ENCODE assay signal across 8 cellular contexts in the genomic region with DNA sequence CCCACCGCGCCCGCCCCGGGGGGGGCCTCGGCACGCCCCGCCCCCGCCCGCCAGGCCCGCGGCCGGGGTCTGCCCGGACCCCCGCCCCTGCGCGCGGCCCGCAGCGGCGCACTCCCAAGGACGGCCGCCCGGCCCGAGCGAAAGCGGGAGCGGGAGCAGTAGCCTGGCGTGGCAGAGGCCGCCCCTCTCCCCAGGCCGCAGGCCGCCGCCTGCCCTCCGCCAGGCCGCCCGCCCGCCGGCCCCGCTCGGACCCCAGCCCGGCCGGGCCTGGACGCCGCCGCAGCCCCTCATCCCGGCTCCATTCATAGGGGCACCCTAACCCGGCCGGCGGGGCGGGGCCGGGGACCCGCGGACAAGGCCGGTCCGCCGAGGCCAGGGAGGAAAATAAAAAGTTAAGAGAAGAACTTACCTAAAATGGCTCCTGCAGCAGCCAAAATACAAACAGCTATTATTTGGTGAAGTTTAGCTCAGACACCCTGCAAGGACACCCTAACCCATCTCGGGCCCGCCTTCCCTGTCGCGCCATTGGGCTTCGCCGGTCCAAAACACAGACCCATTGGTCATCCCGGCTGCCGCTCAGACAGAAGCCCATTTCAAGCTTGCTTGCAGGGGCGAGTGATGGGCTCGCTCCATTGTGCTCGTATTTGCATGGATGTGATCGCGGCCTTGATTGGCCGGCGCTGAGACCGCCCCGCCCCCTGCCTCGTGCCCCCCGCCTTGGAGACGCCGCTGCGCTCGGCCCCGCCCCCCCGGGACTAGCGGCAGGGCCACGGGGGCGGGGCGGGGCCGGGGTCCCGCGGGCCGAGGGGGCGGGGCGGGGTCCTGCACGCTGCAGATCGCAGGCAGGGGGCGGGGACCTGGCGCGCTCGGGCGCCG. TPM values are rescaled to one million over a fixed set of nuclear protein-coding genes. Genes with fewer than 3 reads are reported as not detected.
DNase-seq lines count a peak whose midpoint lies in the region; ATAC-seq and TF ChIP-seq lines count a peak whose summit lies in the region.

A gene with protein sequence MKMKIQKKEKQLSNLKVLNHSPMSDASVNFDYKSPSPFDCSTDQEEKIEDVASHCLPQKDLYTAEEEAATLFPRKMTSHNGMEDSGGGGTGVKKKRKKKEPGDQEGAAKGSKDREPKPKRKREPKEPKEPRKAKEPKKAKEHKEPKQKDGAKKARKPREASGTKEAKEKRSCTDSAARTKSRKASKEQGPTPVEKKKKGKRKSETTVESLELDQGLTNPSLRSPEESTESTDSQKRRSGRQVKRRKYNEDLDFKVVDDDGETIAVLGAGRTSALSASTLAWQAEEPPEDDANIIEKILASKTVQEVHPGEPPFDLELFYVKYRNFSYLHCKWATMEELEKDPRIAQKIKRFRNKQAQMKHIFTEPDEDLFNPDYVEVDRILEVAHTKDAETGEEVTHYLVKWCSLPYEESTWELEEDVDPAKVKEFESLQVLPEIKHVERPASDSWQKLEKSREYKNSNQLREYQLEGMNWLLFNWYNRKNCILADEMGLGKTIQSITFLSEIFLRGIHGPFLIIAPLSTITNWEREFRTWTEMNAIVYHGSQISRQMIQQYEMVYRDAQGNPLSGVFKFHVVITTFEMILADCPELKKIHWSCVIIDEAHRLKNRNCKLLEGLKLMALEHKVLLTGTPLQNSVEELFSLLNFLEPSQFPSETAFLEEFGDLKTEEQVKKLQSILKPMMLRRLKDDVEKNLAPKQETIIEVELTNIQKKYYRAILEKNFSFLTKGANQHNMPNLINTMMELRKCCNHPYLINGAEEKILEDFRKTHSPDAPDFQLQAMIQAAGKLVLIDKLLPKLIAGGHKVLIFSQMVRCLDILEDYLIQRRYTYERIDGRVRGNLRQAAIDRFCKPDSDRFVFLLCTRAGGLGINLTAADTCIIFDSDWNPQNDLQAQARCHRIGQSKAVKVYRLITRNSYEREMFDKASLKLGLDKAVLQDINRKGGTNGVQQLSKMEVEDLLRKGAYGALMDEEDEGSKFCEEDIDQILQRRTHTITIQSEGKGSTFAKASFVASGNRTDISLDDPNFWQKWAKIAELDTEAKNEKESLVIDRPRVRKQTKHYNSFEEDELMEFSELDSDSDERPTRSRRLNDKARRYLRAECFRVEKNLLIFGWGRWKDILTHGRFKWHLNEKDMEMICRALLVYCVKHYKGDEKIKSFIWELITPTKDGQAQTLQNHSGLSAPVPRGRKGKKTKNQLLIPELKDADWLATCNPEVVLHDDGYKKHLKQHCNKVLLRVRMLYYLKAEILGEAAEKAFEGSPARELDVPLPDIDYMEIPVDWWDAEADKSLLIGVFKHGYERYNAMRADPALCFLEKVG (N-terminal part only) (minus strand): TSS at position 447 of the 876 bp plus-strand sequence. CDS start 67,040 bp downstream, outside the sequence.

- peaks cover 6% of the 10 kb centered on the region for H3F3A ChIP-seq in smooth muscle cell (ENCODE audit: low read depth)

- in situ Hi-C loops in mammary epithelial cell (cut with MboI; ENCODE audit: low sequenced_read_pairs in 2 of 2): loop anchor here in 1 of 2 donors (10.0 kb wide), 1 partner anchor 77 kb away; no protein-coding TSS in a partner anchor

- TF ChIP-seq CTCF in A673 (conservative IDR thresholded peaks at IDR 0.05; ENCODE audit: low read depth, low read length): no peak
- no peak for TF ChIP-seq CTCF in VCaP (conservative IDR thresholded peaks at IDR 0.05)
- no peak for TF ChIP-seq CTCF in mammary epithelial cell (conservative IDR thresholded peaks at IDR 0.05 in 1 of 2, IDR thresholded peaks at IDR 0.05 in 1 of 2; ENCODE audit: extremely low read depth in 1 of 2, insufficient read depth in 1 of 2, low read depth in 1 of 2, low read length in 2 of 2)
- TF ChIP-seq CTCF in smooth muscle cell (IDR thresholded peaks at IDR 0.05; ENCODE audit: borderline replicate concordance, insufficient read depth, poor library complexity, severe bottlenecking): no peak

- H3K27ac ChIP-seq in A673 (ENCODE audit: low read depth, low read length, poor library complexity, severe bottlenecking): peak within 1 kb of the TSS; percentile 84
- H3K27ac ChIP-seq in VCaP: peak within 1 kb of the TSS; percentile 99
- H3K27ac ChIP-seq in mammary epithelial cell (ENCODE audit: insufficient read depth, low read depth, low read length): peak within 1 kb of the TSS; percentile 71
- peak within 1 kb of the TSS; percentile 80 for H3K27ac ChIP-seq in smooth muscle cell (ENCODE audit: low read depth)

- intact Hi-C loops in A673 (cut with micrococcal nuclease; ENCODE audit: unreplicated experiment) (no loop called here), mammary epithelial cell (cut with micrococcal nuclease) (loop anchor here (1.0 to 5.0 kb wide), 4 partner anchors 27 to 276 kb away; a partner anchor contains a TSS)

- H3K9ac ChIP-seq in mammary epithelial cell (ENCODE audit: insufficient read depth, low read length) (peak within 1 kb of the TSS; percentile 80), smooth muscle cell (ENCODE audit: low read depth) (peak within 1 kb of the TSS; percentile 70)

- H4K20me1 ChIP-seq in mammary epithelial cell (ENCODE audit: insufficient read depth, low read length) (no peaks in the 10 kb centered on the region), smooth muscle cell (ENCODE audit: low read depth) (peaks cover 44% of the 10 kb centered on the region)

- H3K27me3 ChIP-seq in A673 (replicated peaks; ENCODE audit: insufficient read depth, low read depth, low read length, poor library complexity) (no peaks in the 10 kb centered on the region), mammary epithelial cell (ENCODE audit: insufficient read depth, low read length) (no peaks in the 10 kb centered on the region), smooth muscle cell (ENCODE audit: low read depth) (no peaks in the 10 kb centered on the region)

- H3K9me3 ChIP-seq in A673 (ENCODE audit: low read depth, low read length, poor library complexity, severe bottlenecking) (no peaks in the 10 kb centered on the region), mammary epithelial cell (replicated peaks; ENCODE audit: insufficient read depth, low read length) (no peaks in the 10 kb centered on the region), smooth muscle cell (replicated peaks; ENCODE audit: low read depth) (no peaks in the 10 kb centered on the region)

- 2% methylated on average over 18 of the region's 98 CpGs for WGBS in mammary epithelial cell (ENCODE audit: low coverage, missing lambda C conversion rate)
- under 1% methylated on average over 26 of the region's 98 CpGs for WGBS in smooth muscle cell (ENCODE audit: low lambda C conversion rate)

- CTCF ChIA-PET in A673 (lab: Charles Lee): interaction anchor here (0.7 kb wide), 1 partner anchor 80 kb away, joined by 3 read pairs; no protein-coding TSS in a partner anchor
- CTCF ChIA-PET in mammary epithelial cell (lab: Charles Lee; ENCODE audit: low non-redundant PET): interaction anchor here (0.6 to 1.3 kb wide), 5 partner anchors 46 to 877 kb away, joined by 3 to 32 read pairs (median 4); no protein-coding TSS in a partner anchor

- H3K4me3 ChIP-seq in A673 (ENCODE audit: low read depth, low read length, poor library complexity, severe bottlenecking) (peak within 1 kb of the TSS; percentile 66), mammary epithelial cell (replicated peaks in 1 of 3; ENCODE audit: insufficient read depth in 1 of 3, low read depth in 2 of 3, low read length in 3 of 3) (peak within 1 kb of the TSS; percentile 71 to 91 (median 74)), smooth muscle cell (peak within 1 kb of the TSS; percentile 73)

- dilution Hi-C loops in mammary epithelial cell (cut with HindIII; ENCODE audit: low sequenced_read_pairs): no loop called here

- ATAC-seq in GM18870 (IDR thresholded peaks at IDR 0.05; ENCODE audit: unreplicated experiment) (peak; percentile 98), HG03135 (IDR thresholded peaks at IDR 0.05; ENCODE audit: unreplicated experiment) (peak; percentile 99)

- H3K4me1 ChIP-seq in A673 (ENCODE audit: insufficient read depth, low read length, poor library complexity, severe bottlenecking) (peaks cover 43% of the 10 kb centered on the region), mammary epithelial cell (ENCODE audit: insufficient read depth, low read length) (peaks cover 12% of the 10 kb centered on the region), smooth muscle cell (ENCODE audit: low read depth) (peaks cover 24% of the 10 kb centered on the region)

- H3K4me2 ChIP-seq in mammary epithelial cell (ENCODE audit: insufficient read depth, low read depth, low read length) (peak within 1 kb of the TSS; percentile 93), smooth muscle cell (peak within 1 kb of the TSS; percentile 87)

- H3K79me2 ChIP-seq in mammary epithelial cell (ENCODE audit: insufficient read depth, low read length): peaks cover 44% of the 10 kb centered on the region
- peaks cover 44% of the 10 kb centered on the region for H3K79me2 ChIP-seq in smooth muscle cell (ENCODE audit: low read depth)

- POLR2A ChIA-PET in A673 (lab: Charles Lee; ENCODE audit: low non-redundant PET): interaction anchor here (0.6 to 0.7 kb wide), 4 partner anchors 9 to 244 kb away, joined by 3 to 26 read pairs (median 6); no protein-coding TSS in a partner anchor

- BruUV-seq in A673 (replicated peaks; lab: Mats Ljungman, UMichigan) (no TSS peak), mammary epithelial cell (replicated peaks; lab: Mats Ljungman, UMichigan) (no TSS peak)

- H2AFZ ChIP-seq in mammary epithelial cell (ENCODE audit: low read depth, low read length) (peak within 1 kb of the TSS; percentile 96), smooth muscle cell (ENCODE audit: low read depth) (peak within 1 kb of the TSS; percentile 88)

- no peaks in the 10 kb centered on the region for H3K36me3 ChIP-seq in A673 (ENCODE audit: insufficient read depth, low read length, poor library complexity, severe bottlenecking)
- H3K36me3 ChIP-seq in mammary epithelial cell (ENCODE audit: insufficient read depth, low read length): no peaks in the 10 kb centered on the region
- no peaks in the 10 kb centered on the region for H3K36me3 ChIP-seq in smooth muscle cell (ENCODE audit: low read depth)

- DNase-seq in A673 (ENCODE audit: low spot score): peak; percentile 100
- DNase-seq in NCI-H2196 treated with DMSO at 0.1 percent for 48 hours (lab: John Stamatoyannopoulos, UW; ENCODE audit: unreplicated experiment): peak; percentile 98
- peak; percentile 99 for DNase-seq in mammary epithelial cell
- DNase-seq in iPS-NIHi7 (ENCODE audit: extremely low spot score): peak; percentile 96
- peak; percentile 93 for DNase-seq in smooth muscle cell (lab: John Stamatoyannopoulos, UW; ENCODE audit: unreplicated experiment)

RNA-seq across cellular contexts. Expression of the gene that starts here (rescaled TPM):
- 46.7 and 58.0 TPM in 2 replicates for total RNA-seq in A673 (2021)
- 10 to 100 TPM; 27.0 to 28.2 TPM for total RNA-seq in mammary epithelial cell
- 6.0 TPM for polyA plus RNA-seq in mammary epithelial cell
- polyA minus RNA-seq in mammary epithelial cell: 32.2 TPM
- 41.7 and 45.2 TPM in 2 replicates for total RNA-seq in smooth muscle cell
- 47.8 and 66.8 TPM in 2 replicates for polyA plus RNA-seq in smooth muscle cell

Comparison
In these comparisons a context has a peak if more than half of its experiments do, and no peak if none do; other contexts are left out.
1. Peak in every context shown above with its lines: DNase-seq, ATAC-seq, H3K4me3 ChIP-seq and H3K27ac ChIP-seq.